8 cellular contexts compared by ENCODE assay signal in the genomic region with DNA sequence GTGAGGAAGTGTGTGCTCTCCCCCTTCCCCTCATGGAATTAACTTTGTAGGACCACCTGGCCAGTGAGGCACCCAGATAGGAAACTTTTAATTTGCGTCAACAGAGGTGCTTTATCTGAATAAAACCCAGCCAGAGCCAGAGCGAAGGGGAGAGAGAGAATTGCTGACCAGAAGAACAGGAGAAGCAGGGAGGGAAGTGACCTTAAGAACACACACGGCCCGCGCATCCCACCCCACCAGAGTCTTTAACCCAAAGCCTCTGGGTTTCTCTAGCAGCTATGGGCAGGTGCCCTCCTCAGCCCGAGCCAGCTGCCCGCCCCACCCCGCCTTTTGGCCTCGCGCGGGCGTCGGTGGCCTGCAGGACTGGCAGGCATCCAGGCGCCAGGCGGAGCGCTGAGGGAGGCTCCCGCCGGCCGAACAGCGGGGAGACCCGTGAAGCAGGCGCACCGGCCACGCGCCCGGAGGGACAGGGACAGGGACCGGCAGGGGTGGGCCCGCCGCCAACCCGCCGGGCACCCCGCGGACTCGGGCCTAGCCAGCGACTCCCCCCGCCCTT. TPM values are rescaled to one million over a fixed set of nuclear protein-coding genes. Genes with fewer than 3 reads are reported as not detected.
DNase-seq lines count a peak whose midpoint lies in the region; ATAC-seq and TF ChIP-seq lines count a peak whose summit lies in the region.

No MANE protein-coding gene starts in this region.

- ATAC-seq in GM21526 (IDR thresholded peaks at IDR 0.05; ENCODE audit: low FRiP score, unreplicated experiment): peak; percentile 31

- 3% methylated on average over 17 of the region's 36 CpGs for WGBS in hepatocyte (ENCODE audit: low lambda C conversion rate, missing lambda C conversion rate)

- H3K27me3 ChIP-seq in hepatocyte: no peaks in the 10 kb centered on the region

- H2AFZ ChIP-seq in hepatocyte: peak overlapping the region; percentile 89

- H3K36me3 ChIP-seq in hepatocyte (replicated peaks; ENCODE audit: insufficient read depth, low read depth): no peaks in the 10 kb centered on the region

- TF ChIP-seq CTCF in astrocyte of the spinal cord (IDR thresholded peaks at IDR 0.05; ENCODE audit: low read depth, low read length) (no peak), hepatocyte (IDR thresholded peaks at IDR 0.05; ENCODE audit: poor library complexity) (no peak), progenitor cell of endocrine pancreas (IDR thresholded peaks at IDR 0.05; ENCODE audit: unreplicated experiment) (no peak)

- H3K9me3 Mint-ChIP-seq in progenitor cell of endocrine pancreas (ENCODE audit: low read depth): no peaks in the 10 kb centered on the region

- peak; percentile 90 for DNase-seq in DMS 273 (lab: John Stamatoyannopoulos, UW; ENCODE audit: unreplicated experiment)
- DNase-seq in DMS 273 treated with DMSO at 0.1 percent for 48 hours (lab: John Stamatoyannopoulos, UW): no peak
- DNase-seq in HUDEP-2 (lab: John Stamatoyannopoulos, UW; ENCODE audit: unreplicated experiment in 76 of 76): peak in 70 of 76 experiments; percentile 6 to 84 (median 68)
- peak; percentile 93 for DNase-seq in RPMI8226
- peak; percentile 64 for DNase-seq in astrocyte of the spinal cord (ENCODE audit: low read depth, low spot score)
- DNase-seq in hepatocyte (ENCODE audit: low spot score): peak; percentile 89
- peak; percentile 60 for DNase-seq in progenitor cell of endocrine pancreas (ENCODE audit: low spot score, unreplicated experiment)

- H3K4me1 ChIP-seq in hepatocyte (ENCODE audit: insufficient read depth): peaks cover 16% of the 10 kb centered on the region

- H3K4me1 Mint-ChIP-seq in progenitor cell of endocrine pancreas (ENCODE audit: low read depth): peaks cover 11% of the 10 kb centered on the region

- H3K9me2 ChIP-seq in hepatocyte (replicated peaks; ENCODE audit: insufficient read depth): no peaks in the 10 kb centered on the region

- peaks cover 14% of the 10 kb centered on the region for H3K27me3 Mint-ChIP-seq in progenitor cell of endocrine pancreas

- peaks cover 4% of the 10 kb centered on the region for H3K36me3 Mint-ChIP-seq in progenitor cell of endocrine pancreas (ENCODE audit: insufficient read depth)

- H3K4me3 ChIP-seq in astrocyte of the spinal cord (ENCODE audit: low read depth, low read length): peak overlapping the region; percentile 75
- peak overlapping the region; percentile 60 for H3K4me3 ChIP-seq in hepatocyte

- H3K27ac Mint-ChIP-seq in progenitor cell of endocrine pancreas: peak overlapping the region; percentile 94

- no peaks in the 10 kb centered on the region for H4K20me1 ChIP-seq in hepatocyte (ENCODE audit: insufficient read depth, poor library complexity, severe bottlenecking)

- H3K79me2 ChIP-seq in hepatocyte: peaks cover 44% of the 10 kb centered on the region

- in situ Hi-C loops in astrocyte of the spinal cord (cut with HindIII; ENCODE audit: low sequenced_read_pairs): no loop called here

- H3K9me3 ChIP-seq in hepatocyte (ENCODE audit: low read depth): no peaks in the 10 kb centered on the region

- peak overlapping the region; percentile 99 for H3K27ac ChIP-seq in hepatocyte

- peak overlapping the region; percentile 85 for H3K4me3 Mint-ChIP-seq in progenitor cell of endocrine pancreas (ENCODE audit: low read depth)

- peak overlapping the region; percentile 80 for H3K4me2 ChIP-seq in hepatocyte

RNA-seq across cellular contexts. Expression of gene ERAP1, which starts 0.6 kb away (rescaled TPM):
- total RNA-seq in hepatocyte: 44.6 and 66.5 TPM in 2 replicates
- 13.9 and 19.7 TPM in 2 replicates for polyA plus RNA-seq in hepatocyte
- total RNA-seq in progenitor cell of endocrine pancreas: 31.9 and 37.9 TPM in 2 replicates
